ENCODE assay signal across 1 cellular context in the genomic region with DNA sequence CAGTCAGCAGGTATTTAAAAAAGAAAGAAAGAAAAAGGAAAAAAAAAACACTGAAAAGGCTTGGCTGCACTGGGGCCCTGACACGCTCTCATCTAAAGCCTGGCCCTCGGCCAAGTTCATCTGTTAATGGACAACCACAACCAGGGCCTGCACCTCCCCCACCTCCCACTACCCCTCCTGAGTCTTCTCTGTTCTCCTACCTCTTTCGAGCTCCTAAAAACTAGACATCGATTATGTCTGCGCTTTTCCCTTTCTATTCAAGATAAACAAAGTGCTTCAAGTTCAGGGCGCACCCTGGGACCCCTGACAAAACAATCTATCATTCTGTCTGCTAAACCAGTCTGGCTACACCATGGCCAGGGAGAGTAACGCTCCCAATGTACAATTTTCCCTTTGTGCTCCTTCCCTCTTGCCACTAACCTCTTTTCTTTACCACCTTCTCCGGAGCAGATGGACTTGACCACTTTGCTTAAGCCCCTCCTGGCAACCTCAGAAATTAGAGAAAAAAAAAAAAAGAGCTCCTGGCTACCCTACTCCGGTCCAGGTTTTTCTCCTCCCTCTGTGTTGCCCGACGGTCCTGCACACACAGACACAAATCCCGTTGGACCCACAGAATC.
TF ChIP-seq lines count a peak whose summit lies in the region.

No MANE protein-coding gene starts in this region.

TF ChIP-seq in HepG2, 621 proteins besides CTCF, POLR2A, EP300 and RAD21 (continued from another document and continues in another):
- TF ChIP-seq, protein P1, sequence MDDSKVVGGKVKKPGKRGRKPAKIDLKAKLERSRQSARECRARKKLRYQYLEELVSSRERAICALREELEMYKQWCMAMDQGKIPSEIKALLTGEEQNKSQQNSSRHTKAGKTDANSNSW (CRISPR knock-in tag; IDR thresholded peaks at IDR 0.05; ENCODE audit: borderline replicate concordance) = no peak
- TF ChIP-seq REPIN1 (CRISPR knock-in tag; IDR thresholded peaks at IDR 0.05; ENCODE audit: borderline replicate concordance, low read depth) (no peak), KLF16 (CRISPR knock-in tag; IDR thresholded peaks at IDR 0.05) (peak in 1 of 2 experiments; percentile 25; a peak in 1 of 4 replicates), ZNF30 (CRISPR knock-in tag; IDR thresholded peaks at IDR 0.05) (no peak), ARID2 (CRISPR knock-in tag; IDR thresholded peaks at IDR 0.05; ENCODE audit: borderline replicate concordance) (no peak), ZNF598 (CRISPR knock-in tag; IDR thresholded peaks at IDR 0.05; ENCODE audit: borderline replicate concordance) (no peak), ZFP36L2 (CRISPR knock-in tag; IDR thresholded peaks at IDR 0.05) (no peak), FIP1L1 (IDR thresholded peaks at IDR 0.05; ENCODE audit: borderline replicate concordance, insufficient read depth, low read depth, low read length) (no peak), SKI (IDR thresholded peaks at IDR 0.05; ENCODE audit: partially characterized antibody) (peak; percentile 49), ATF6 (CRISPR knock-in tag; conservative IDR thresholded peaks at IDR 0.05) (no peak), ZSCAN29 (CRISPR knock-in tag; conservative IDR thresholded peaks at IDR 0.05) (no peak), RNF2 (conservative IDR thresholded peaks at IDR 0.05; ENCODE audit: low read depth) (peak; percentile 47; the same call in 1 of the 2 replicates), MXI1 (IDR thresholded peaks at IDR 0.05; ENCODE audit: borderline replicate concordance, low read depth, low read length) (peak; percentile 36; the same call in 1 of the 3 replicates), NFYC (CRISPR knock-in tag; IDR thresholded peaks at IDR 0.05) (no peak), SRY (CRISPR knock-in tag; IDR thresholded peaks at IDR 0.05) (no peak), CAMTA2 (CRISPR knock-in tag; IDR thresholded peaks at IDR 0.05; ENCODE audit: borderline replicate concordance) (no peak), TSC22D2 (CRISPR knock-in tag; IDR thresholded peaks at IDR 0.05; ENCODE audit: borderline replicate concordance) (no peak), BRCA1 (CRISPR knock-in tag; IDR thresholded peaks at IDR 0.05) (no peak), ZNF407 (CRISPR knock-in tag; IDR thresholded peaks at IDR 0.05; ENCODE audit: not compliant biosample characterization) (no peak), ZNF605 (CRISPR knock-in tag; IDR thresholded peaks at IDR 0.05) (0 out of 2 replicates have a peak, but pooled peaks have one; percentile 19), NCOR1 (IDR thresholded peaks at IDR 0.05; ENCODE audit: borderline replicate concordance, low read length) (peak; percentile 52; the same call in 1 of the 2 replicates), ZMYM4 (CRISPR knock-in tag; IDR thresholded peaks at IDR 0.05) (peak; percentile 55), MYNN (CRISPR knock-in tag; IDR thresholded peaks at IDR 0.05; ENCODE audit: low read depth) (no peak), ZBTB49 (CRISPR knock-in tag; IDR thresholded peaks at IDR 0.05; ENCODE audit: borderline replicate concordance) (no peak), ZNF329 (CRISPR knock-in tag; IDR thresholded peaks at IDR 0.05; ENCODE audit: low read depth) (no peak)
- TF ChIP-seq, protein P2, sequence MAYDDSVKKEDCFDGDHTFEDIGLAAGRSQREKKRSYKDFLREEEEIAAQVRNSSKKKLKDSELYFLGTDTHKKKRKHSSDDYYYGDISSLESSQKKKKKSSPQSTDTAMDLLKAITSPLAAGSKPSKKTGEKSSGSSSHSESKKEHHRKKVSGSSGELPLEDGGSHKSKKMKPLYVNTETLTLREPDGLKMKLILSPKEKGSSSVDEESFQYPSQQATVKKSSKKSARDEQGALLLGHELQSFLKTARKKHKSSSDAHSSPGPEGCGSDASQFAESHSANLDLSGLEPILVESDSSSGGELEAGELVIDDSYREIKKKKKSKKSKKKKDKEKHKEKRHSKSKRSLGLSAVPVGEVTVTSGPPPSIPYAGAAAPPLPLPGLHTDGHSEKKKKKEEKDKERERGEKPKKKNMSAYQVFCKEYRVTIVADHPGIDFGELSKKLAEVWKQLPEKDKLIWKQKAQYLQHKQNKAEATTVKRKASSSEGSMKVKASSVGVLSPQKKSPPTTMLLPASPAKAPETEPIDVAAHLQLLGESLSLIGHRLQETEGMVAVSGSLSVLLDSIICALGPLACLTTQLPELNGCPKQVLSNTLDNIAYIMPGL (CRISPR knock-in tag; IDR thresholded peaks at IDR 0.05; ENCODE audit: borderline replicate concordance in 1 of 2, low read depth in 1 of 2) = no peak
- TF ChIP-seq, protein P3, sequence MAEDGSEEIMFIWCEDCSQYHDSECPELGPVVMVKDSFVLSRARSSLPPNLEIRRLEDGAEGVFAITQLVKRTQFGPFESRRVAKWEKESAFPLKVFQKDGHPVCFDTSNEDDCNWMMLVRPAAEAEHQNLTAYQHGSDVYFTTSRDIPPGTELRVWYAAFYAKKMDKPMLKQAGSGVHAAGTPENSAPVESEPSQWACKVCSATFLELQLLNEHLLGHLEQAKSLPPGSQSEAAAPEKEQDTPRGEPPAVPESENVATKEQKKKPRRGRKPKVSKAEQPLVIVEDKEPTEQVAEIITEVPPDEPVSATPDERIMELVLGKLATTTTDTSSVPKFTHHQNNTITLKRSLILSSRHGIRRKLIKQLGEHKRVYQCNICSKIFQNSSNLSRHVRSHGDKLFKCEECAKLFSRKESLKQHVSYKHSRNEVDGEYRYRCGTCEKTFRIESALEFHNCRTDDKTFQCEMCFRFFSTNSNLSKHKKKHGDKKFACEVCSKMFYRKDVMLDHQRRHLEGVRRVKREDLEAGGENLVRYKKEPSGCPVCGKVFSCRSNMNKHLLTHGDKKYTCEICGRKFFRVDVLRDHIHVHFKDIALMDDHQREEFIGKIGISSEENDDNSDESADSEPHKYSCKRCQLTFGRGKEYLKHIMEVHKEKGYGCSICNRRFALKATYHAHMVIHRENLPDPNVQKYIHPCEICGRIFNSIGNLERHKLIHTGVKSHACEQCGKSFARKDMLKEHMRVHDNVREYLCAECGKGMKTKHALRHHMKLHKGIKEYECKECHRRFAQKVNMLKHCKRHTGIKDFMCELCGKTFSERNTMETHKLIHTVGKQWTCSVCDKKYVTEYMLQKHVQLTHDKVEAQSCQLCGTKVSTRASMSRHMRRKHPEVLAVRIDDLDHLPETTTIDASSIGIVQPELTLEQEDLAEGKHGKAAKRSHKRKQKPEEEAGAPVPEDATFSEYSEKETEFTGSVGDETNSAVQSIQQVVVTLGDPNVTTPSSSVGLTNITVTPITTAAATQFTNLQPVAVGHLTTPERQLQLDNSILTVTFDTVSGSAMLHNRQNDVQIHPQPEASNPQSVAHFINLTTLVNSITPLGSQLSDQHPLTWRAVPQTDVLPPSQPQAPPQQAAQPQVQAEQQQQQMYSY (CRISPR knock-in tag; IDR thresholded peaks at IDR 0.05) = peak; percentile 94
- TF ChIP-seq, protein P4, sequence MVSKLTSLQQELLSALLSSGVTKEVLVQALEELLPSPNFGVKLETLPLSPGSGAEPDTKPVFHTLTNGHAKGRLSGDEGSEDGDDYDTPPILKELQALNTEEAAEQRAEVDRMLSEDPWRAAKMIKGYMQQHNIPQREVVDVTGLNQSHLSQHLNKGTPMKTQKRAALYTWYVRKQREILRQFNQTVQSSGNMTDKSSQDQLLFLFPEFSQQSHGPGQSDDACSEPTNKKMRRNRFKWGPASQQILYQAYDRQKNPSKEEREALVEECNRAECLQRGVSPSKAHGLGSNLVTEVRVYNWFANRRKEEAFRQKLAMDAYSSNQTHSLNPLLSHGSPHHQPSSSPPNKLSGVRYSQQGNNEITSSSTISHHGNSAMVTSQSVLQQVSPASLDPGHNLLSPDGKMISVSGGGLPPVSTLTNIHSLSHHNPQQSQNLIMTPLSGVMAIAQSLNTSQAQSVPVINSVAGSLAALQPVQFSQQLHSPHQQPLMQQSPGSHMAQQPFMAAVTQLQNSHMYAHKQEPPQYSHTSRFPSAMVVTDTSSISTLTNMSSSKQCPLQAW (CRISPR knock-in tag; IDR thresholded peaks at IDR 0.05) = peak; percentile 93
- TF ChIP-seq, protein P5, sequence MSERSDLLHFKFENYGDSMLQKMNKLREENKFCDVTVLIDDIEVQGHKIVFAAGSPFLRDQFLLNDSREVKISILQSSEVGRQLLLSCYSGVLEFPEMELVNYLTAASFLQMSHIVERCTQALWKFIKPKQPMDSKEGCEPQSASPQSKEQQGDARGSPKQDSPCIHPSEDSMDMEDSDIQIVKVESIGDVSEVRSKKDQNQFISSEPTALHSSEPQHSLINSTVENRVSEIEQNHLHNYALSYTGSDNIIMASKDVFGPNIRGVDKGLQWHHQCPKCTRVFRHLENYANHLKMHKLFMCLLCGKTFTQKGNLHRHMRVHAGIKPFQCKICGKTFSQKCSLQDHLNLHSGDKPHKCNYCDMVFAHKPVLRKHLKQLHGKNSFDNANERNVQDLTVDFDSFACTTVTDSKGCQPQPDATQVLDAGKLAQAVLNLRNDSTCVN (CRISPR knock-in tag; IDR thresholded peaks at IDR 0.05; ENCODE audit: borderline replicate concordance) = no peak
- TF ChIP-seq, protein P6, sequence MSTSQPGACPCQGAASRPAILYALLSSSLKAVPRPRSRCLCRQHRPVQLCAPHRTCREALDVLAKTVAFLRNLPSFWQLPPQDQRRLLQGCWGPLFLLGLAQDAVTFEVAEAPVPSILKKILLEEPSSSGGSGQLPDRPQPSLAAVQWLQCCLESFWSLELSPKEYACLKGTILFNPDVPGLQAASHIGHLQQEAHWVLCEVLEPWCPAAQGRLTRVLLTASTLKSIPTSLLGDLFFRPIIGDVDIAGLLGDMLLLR (CRISPR knock-in tag; IDR thresholded peaks at IDR 0.05) = no peak
